In genomic region chr7:32658034-32658944, GRCh38 we compare ENCODE assay signal across 11 cellular contexts.
DNase-seq lines count a peak whose midpoint lies in the region; ATAC-seq lines count a peak whose summit lies in the region.
"Had no signal": no experiment of that assay in that cellular context is flagged by ENCODE, and none has a peak within 500 bp of the region (broad histone marks: within the 10 kb centered on the region; RNA-seq: fewer than 3 reads in every experiment).

No MANE protein-coding gene starts in this region.

- ATAC-seq in GM21737 (IDR thresholded peaks at IDR 0.05; ENCODE audit: unreplicated experiment) = peak; percentile 73
- ATAC-seq in HG02763 (IDR thresholded peaks at IDR 0.05; ENCODE audit: unreplicated experiment) = no peak

- DNase-seq in AG20443 (ENCODE audit: low spot score) (peak; percentile 7), LHCN-M2 (ENCODE audit: low read depth) (peak; percentile 79), epithelial cell of prostate (ENCODE audit: low read depth, low spot score) (no peak), iPS-NIHi11 (ENCODE audit: low spot score) (no peak), middle frontal gyrus (ENCODE audit: extremely low spot score, low spot score) (no peak), DMS153 treated with DMSO at 0.1 percent for 48 hours (lab: John Stamatoyannopoulos, UW; ENCODE audit: unreplicated experiment) (no peak)
- DNase-seq: AML-193, Karpas-422, spleen had no signal

- peak overlapping the region; percentile 42 for H3K27ac ChIP-seq in epithelial cell of prostate

Comparison
In these comparisons a context has a peak if more than half of its experiments do, and no peak if none do; other contexts are left out.
1. DNase-seq: peak in AG20443 (single experiment) and LHCN-M2 (single experiment); none in epithelial cell of prostate (single experiment), iPS-NIHi11 (single experiment), middle frontal gyrus (single experiment) and DMS153 treated with DMSO at 0.1 percent for 48 hours (single experiment).